Comparison of ENCODE assay signal across 19 cellular contexts in genomic region chr6:41347349-41348050, GRCh38. TPM values are rescaled to one million over a fixed set of nuclear protein-coding genes. Genes with fewer than 3 reads are reported as not detected.
DNase-seq lines count a peak whose midpoint lies in the region; ATAC-seq and TF ChIP-seq lines count a peak whose summit lies in the region.
"Had no signal": no experiment of that assay in that cellular context is flagged by ENCODE, and none has a peak within 500 bp of the region (broad histone marks: within the 10 kb centered on the region; RNA-seq: fewer than 3 reads in every experiment).

No MANE protein-coding gene starts in this region.

- no peaks in the 10 kb centered on the region for H3K9me3 ChIP-seq in right cardiac atrium (ENCODE audit: control insufficient read depth, low read length)
- H3K9me3 ChIP-seq: HAP-1 had no signal

- DNase-seq in cardiac septum (ENCODE audit: low spot score) (peak; percentile 24), right cardiac atrium (no peak), choroid plexus epithelial cell (ENCODE audit: low read depth) (peak; percentile 13), iris pigment epithelial cell (ENCODE audit: low read depth) (peak; percentile 36), type B pancreatic cell (ENCODE audit: extremely low spot score, unreplicated experiment) (peak; percentile 32), amygdala (lab: John Stamatoyannopoulos, UW) (no peak), activated T-cell treated with anti-CD3 and anti-CD28 coated beads for 4 hours (no peak)
- DNase-seq: Calu3; CD4-positive, alpha-beta T cell; DMS53; NCI-H1092 treated with DMSO at 0.1 percent for 48 hours; NCI-H2081 treated with DMSO at 0.1 percent for 48 hours; NCI-H510A; NCI-H774; PC-3 had no signal

- no peak for ATAC-seq in right cardiac atrium
- ATAC-seq: PC-3 had no signal

- H3K27me3 Mint-ChIP-seq in type B pancreatic cell, result peaks cover 49% of the 10 kb centered on the region

- H3K4me3 ChIP-seq in right cardiac atrium (ENCODE audit: low read length) (no peak overlapping the region), choroid plexus epithelial cell (ENCODE audit: low read depth, low read length) (no peak overlapping the region)
- H3K4me3 ChIP-seq: HAP-1 had no signal

- H3K27ac ChIP-seq in right cardiac atrium (ENCODE audit: low read length), result no peak overlapping the region
- H3K27ac ChIP-seq: KMS-11, RWPE1 had no signal

- H3K4me1 Mint-ChIP-seq in type B pancreatic cell (ENCODE audit: unreplicated experiment), result peaks cover 9% of the 10 kb centered on the region

- WGBS in right cardiac atrium, result 87% methylated on average over 9 of the region's 9 CpGs

- H3K36me3 Mint-ChIP-seq in type B pancreatic cell, result no peaks in the 10 kb centered on the region

- intact Hi-C loops in cardiac septum (cut with DNase I), result no loop called here
- intact Hi-C loops in right cardiac atrium (cut with DNase I), result no loop called here

- no peaks in the 10 kb centered on the region for H3K27me3 ChIP-seq in right cardiac atrium (ENCODE audit: control insufficient read depth, insufficient read depth)

- no peak overlapping the region for H3K27ac Mint-ChIP-seq in type B pancreatic cell
- H3K27ac Mint-ChIP-seq: CD4-positive, alpha-beta T cell had no signal

- no peak for TF ChIP-seq CTCF in choroid plexus epithelial cell (conservative IDR thresholded peaks at IDR 0.05; ENCODE audit: low read depth, low read length)
- no peak for TF ChIP-seq CTCF in type B pancreatic cell (conservative IDR thresholded peaks at IDR 0.05)

- H3K4me1 ChIP-seq in right cardiac atrium (ENCODE audit: control insufficient read depth, insufficient read depth, low read length), result no peaks in the 10 kb centered on the region
- H3K4me1 ChIP-seq: HAP-1 had no signal

- no peak overlapping the region for H3K4me3 Mint-ChIP-seq in type B pancreatic cell
- H3K4me3 Mint-ChIP-seq: CD4-positive, alpha-beta T cell had no signal

- peaks cover 17% of the 10 kb centered on the region for H3K9me3 Mint-ChIP-seq in type B pancreatic cell

RNA-seq across cellular contexts. Expression of gene NCR2, which starts 12.1 kb away (rescaled TPM):
- total RNA-seq in cardiac septum, result not detected
- total RNA-seq in right cardiac atrium, result not detected
- not detected for polyA plus RNA-seq in right cardiac atrium
- not detected in 2 replicates for total RNA-seq in type B pancreatic cell (ENCODE audit: low replicate concordance)
- total RNA-seq: Calu3; CD4-positive, alpha-beta T cell; M059J; PC-3 had no signal

Comparison
In these comparisons a context has a peak if more than half of its experiments do, and no peak if none do; other contexts are left out.
1. DNase-seq: peak in cardiac septum (single experiment), choroid plexus epithelial cell (single experiment), iris pigment epithelial cell (single experiment) and type B pancreatic cell (single experiment); none in right cardiac atrium (0 of 3), amygdala (0 of 56) and activated T-cell treated with anti-CD3 and anti-CD28 coated beads for 4 hours (single experiment).